Comparison of ENCODE assay signal across 1 cellular context in genomic region chr2:11985817-11986566, GRCh38.
TF ChIP-seq lines count a peak whose summit lies in the region.

No MANE protein-coding gene starts in this region.

TF ChIP-seq in SK-N-SH treated with all-trans-retinoic acid at 6 μM for 48 hours, 23 proteins besides CTCF, POLR2A, EP300 and RAD21 (continued from another document):
- TF ChIP-seq, protein P1, sequence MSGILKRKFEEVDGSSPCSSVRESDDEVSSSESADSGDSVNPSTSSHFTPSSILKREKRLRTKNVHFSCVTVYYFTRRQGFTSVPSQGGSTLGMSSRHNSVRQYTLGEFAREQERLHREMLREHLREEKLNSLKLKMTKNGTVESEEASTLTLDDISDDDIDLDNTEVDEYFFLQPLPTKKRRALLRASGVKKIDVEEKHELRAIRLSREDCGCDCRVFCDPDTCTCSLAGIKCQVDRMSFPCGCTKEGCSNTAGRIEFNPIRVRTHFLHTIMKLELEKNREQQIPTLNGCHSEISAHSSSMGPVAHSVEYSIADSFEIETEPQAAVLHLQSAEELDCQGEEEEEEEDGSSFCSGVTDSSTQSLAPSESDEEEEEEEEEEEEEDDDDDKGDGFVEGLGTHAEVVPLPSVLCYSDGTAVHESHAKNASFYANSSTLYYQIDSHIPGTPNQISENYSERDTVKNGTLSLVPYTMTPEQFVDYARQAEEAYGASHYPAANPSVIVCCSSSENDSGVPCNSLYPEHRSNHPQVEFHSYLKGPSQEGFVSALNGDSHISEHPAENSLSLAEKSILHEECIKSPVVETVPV (CRISPR knock-in tag; IDR thresholded peaks at IDR 0.05), result no peak
- no peak for TF ChIP-seq CSDC2 (CRISPR knock-in tag; IDR thresholded peaks at IDR 0.05)
- no peak for TF ChIP-seq BACH2 (CRISPR knock-in tag; IDR thresholded peaks at IDR 0.05; ENCODE audit: borderline replicate concordance)
